ENCODE assay signal across 8 cellular contexts in the genomic region with DNA sequence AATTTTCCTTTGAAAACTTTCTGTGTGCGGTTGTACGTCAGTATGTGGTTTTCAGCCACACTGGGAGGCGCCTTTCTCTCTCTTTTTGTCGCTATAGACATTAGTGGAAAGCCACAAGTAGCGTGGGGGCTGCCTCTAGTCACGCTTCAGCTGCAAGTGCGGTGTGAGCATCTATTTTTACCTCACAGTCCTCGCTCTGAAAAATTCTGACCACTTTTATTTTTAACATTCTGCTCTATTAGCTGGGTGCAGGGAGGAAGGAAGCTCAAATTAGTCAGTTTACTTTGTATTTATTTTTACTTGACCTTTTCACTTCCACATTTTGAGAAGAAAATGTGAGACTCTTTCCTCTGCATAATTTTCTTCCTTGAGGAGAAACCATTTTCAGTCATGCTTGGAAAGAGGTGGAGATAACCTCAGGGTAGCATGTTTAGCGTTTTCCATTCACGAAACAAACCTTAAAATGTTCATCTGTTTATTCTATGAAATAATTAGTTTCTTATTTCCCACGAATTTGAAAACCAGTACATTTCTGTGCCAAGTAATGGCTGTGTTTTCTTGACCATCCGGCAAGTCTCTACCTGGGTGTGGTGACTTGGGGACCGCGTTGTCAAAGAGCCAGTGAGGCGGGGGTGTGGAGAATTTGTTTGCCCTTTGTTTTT. TPM values are rescaled to one million over a fixed set of nuclear protein-coding genes. Genes with fewer than 3 reads are reported as not detected.
DNase-seq lines count a peak whose midpoint lies in the region; ATAC-seq and TF ChIP-seq lines count a peak whose summit lies in the region.

No MANE protein-coding gene starts in this region.

- H3K36me3 ChIP-seq in mucosa of descending colon (ENCODE audit: low read depth) = no peaks in the 10 kb centered on the region

- TF ChIP-seq CTCF in mucosa of descending colon (IDR thresholded peaks at IDR 0.05) = no peak

- H3K9me3 ChIP-seq in mucosa of descending colon = no peaks in the 10 kb centered on the region

- peak overlapping the region; percentile 4 for H3K4me3 ChIP-seq in Jurkat, Clone E6-1 (ENCODE audit: low read length)
- no peak overlapping the region for H3K4me3 ChIP-seq in mucosa of descending colon

- no peaks in the 10 kb centered on the region for H3K4me1 ChIP-seq in mucosa of descending colon (ENCODE audit: low read depth)

- peak; percentile 75 for ATAC-seq in GM21381 (IDR thresholded peaks at IDR 0.05; ENCODE audit: unreplicated experiment)
- peak; percentile 70 for ATAC-seq in mucosa of descending colon

- intact Hi-C loops in mucosa of descending colon (cut with DNase I, micrococcal nuclease) = no loop called here

- DNase-seq in GDM1 (lab: John Stamatoyannopoulos, UW) = peak; percentile 72
- DNase-seq in Jurkat, Clone E6-1 (ENCODE audit: low read depth, low spot score) = peak; percentile 77
- peak; percentile 39 for DNase-seq in activated CD8-positive, alpha-beta memory T cell treated with anti-CD3 and anti-CD28 coated beads, Interleukin-2, amount 50 U/mL, for 4 hours
- peak in 1 of 3 donors; percentile 41 for DNase-seq in mucosa of descending colon
- DNase-seq in NCI-H748 treated with DMSO at 0.1 percent for 48 hours (lab: John Stamatoyannopoulos, UW) = no peak
- DNase-seq in NCI-H146 (lab: John Stamatoyannopoulos, UW) = no peak
- no peak for DNase-seq in NCI-H1436 (lab: John Stamatoyannopoulos, UW)

RNA-seq across cellular contexts. Expression of gene ADARB1, which starts 35.6 kb away (rescaled TPM):
- polyA plus RNA-seq in Jurkat, Clone E6-1 (2012; ENCODE audit: insufficient read depth, insufficient read length) = 26.8 TPM
- 10 to 100 TPM in 1 of 3 donors, 1 to 10 TPM in 2; 5.4 to 91.2 (median 8.8) TPM for total RNA-seq in mucosa of descending colon

Comparison
In these comparisons a context has a peak if more than half of its experiments do, and no peak if none do; other contexts are left out.
1. DNase-seq: peak in GDM1 (single experiment), Jurkat, Clone E6-1 (single experiment) and activated CD8-positive, alpha-beta memory T cell treated with anti-CD3 and anti-CD28 coated beads, Interleukin-2, amount 50 U/mL, for 4 hours (single experiment); none in NCI-H748 treated with DMSO at 0.1 percent for 48 hours (single experiment), NCI-H146 (single experiment) and NCI-H1436 (single experiment).